In the genomic region with DNA sequence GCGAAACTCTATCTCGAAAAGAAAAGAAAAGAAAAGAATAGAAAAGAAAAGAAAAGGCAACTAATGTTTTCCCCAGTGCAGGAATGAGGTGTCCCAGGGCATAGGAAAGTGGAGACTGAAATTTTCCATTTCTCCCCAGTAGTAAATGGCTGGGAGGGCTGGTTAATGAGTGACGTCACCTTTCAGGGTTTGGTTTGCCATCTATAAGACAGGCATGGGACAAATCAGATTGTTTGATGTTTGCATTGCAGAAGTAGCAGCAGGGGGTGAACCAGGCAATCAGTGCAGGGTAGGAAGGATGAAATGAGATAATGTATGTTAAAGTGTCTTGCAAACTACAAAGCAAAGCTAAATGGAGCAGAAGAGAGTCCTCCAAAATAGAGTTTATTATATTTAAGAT, we compare ENCODE assay signal across 21 cellular contexts.
"Had no signal": no experiment of that assay in that cellular context is flagged by ENCODE, and none has a peak within 500 bp of the region (broad histone marks: within the 10 kb centered on the region; RNA-seq: fewer than 3 reads in every experiment).

No MANE protein-coding gene starts in this region.

- ATAC-seq: activated T-cell treated with anti-CD3 and anti-CD28 coated beads, Interleukin-2, amount 50 U/mL, for 4 hours; activated T-helper 17 cell treated with anti-CD3 and anti-CD28 coated beads, Interleukin-2, amount 50 U/mL, for 72 hours had no signal

- FAIRE-seq: astrocyte, TTC549 had no signal

- DNase-seq: activated B cell treated with CpG ODN at 0.5 μM for 24 hours; activated CD4-positive, alpha-beta memory T cell treated with anti-CD3 and anti-CD28 coated beads for 36 hours; activated CD4-positive, alpha-beta T cell treated with anti-CD3 and anti-CD28 coated beads for 1 hour; activated CD4-positive, alpha-beta T cell treated with anti-CD3 and anti-CD28 coated beads, Interleukin-2, amount 10 ng/mL, durations not matched to agents 24 days and 14 days; activated CD8-positive, alpha-beta memory T cell treated with anti-CD3 and anti-CD28 coated beads for 24 hours; activated gamma-delta T cell; activated naive CD4-positive, alpha-beta T cell treated with anti-CD3 and anti-CD28 coated beads for 36 hours; activated T-cell treated with anti-CD3 and anti-CD28 coated beads, Interleukin-2, amount 50 U/mL, for 4 hours; amygdala; Kasumi-1; KBM-7; NCI-H1105 treated with DMSO at 0.1 percent for 48 hours; NCI-H1694 treated with DMSO at 0.1 percent for 48 hours; NCI-H2029 treated with DMSO at 0.1 percent for 48 hours; NCI-H446; NCI-H524; T-helper 2 cell; T1000 had no signal
